33 cellular contexts compared by ENCODE assay signal in genomic region chr18:24333116-24333515, GRCh38.
"Had no signal": no experiment of that assay in that cellular context is flagged by ENCODE, and none has a peak within 500 bp of the region (broad histone marks: within the 10 kb centered on the region; RNA-seq: fewer than 3 reads in every experiment).

No MANE protein-coding gene starts in this region.

- H3K36me3 Mint-ChIP-seq: activated CD8-positive, alpha-beta memory T cell treated with anti-CD3 and anti-CD28 coated beads, Interleukin-2, amount 10 ng/mL, durations not matched to agents 7 days and 5 days had no signal

- H3K27ac Mint-ChIP-seq: activated B cell treated with CpG ODN at 0.5 μM for 24 hours; activated CD4-positive, alpha-beta memory T cell treated with anti-CD3 and anti-CD28 coated beads, Interleukin-2, amount 10 ng/mL, durations not matched to agents 7 days and 5 days; activated CD8-positive, alpha-beta memory T cell treated with anti-CD3 and anti-CD28 coated beads, Interleukin-2, amount 10 ng/mL, durations not matched to agents 7 days and 5 days; activated naive CD8-positive, alpha-beta T cell treated with anti-CD3 and anti-CD28 coated beads for 36 hours; activated T-helper 17 cell treated with anti-CD3 and anti-CD28 coated beads, Interleukin-2, amount 50 U/mL, for 72 hours had no signal

- H3K27ac ChIP-seq: cardiac muscle cell, KMS-11, RWPE1, VCaP had no signal

- H3K27me3 Mint-ChIP-seq: activated B cell treated with CpG ODN at 0.5 μM for 24 hours; activated naive CD8-positive, alpha-beta T cell treated with anti-CD3 and anti-CD28 coated beads for 36 hours; activated T-helper 17 cell treated with anti-CD3 and anti-CD28 coated beads, Interleukin-2, amount 50 U/mL, for 72 hours had no signal

- H3K9me3 Mint-ChIP-seq: activated CD4-positive, alpha-beta memory T cell treated with anti-CD3 and anti-CD28 coated beads, Interleukin-2, amount 10 ng/mL, durations not matched to agents 7 days and 5 days; activated naive CD8-positive, alpha-beta T cell treated with anti-CD3 and anti-CD28 coated beads for 36 hours; activated T-helper 17 cell treated with anti-CD3 and anti-CD28 coated beads, Interleukin-2, amount 50 U/mL, for 72 hours had no signal

- H3K36me3 ChIP-seq: cardiac muscle cell had no signal

- DNase-seq: activated B cell treated with CpG ODN at 0.5 μM for 24 hours; activated CD4-positive, alpha-beta memory T cell treated with anti-CD3 and anti-CD28 coated beads, Interleukin-2, amount 10 ng/mL, durations not matched to agents 7 days and 5 days; activated CD4-positive, alpha-beta T cell treated with anti-CD3 and anti-CD28 coated beads for 48 hours; activated CD4-positive, CD25-positive, alpha-beta regulatory T cell treated with anti-CD3 and anti-CD28 coated beads, Interleukin-2, amount 50 U/mL, for 72 hours; activated CD8-positive, alpha-beta memory T cell treated with anti-CD3 and anti-CD28 coated beads for 24 hours; activated CD8-positive, alpha-beta memory T cell treated with anti-CD3 and anti-CD28 coated beads, Interleukin-2, amount 10 ng/mL, durations not matched to agents 7 days and 5 days; activated CD8-positive, alpha-beta memory T cell treated with anti-CD3 and anti-CD28 coated beads, Interleukin-2, amount 50 U/mL, for 48 hours; activated effector memory CD4-positive, alpha-beta T cell treated with anti-CD3 and anti-CD28 coated beads, Interleukin-2, amount 50 U/mL, for 16 hours; activated naive CD4-positive, alpha-beta T cell; activated naive CD4-positive, alpha-beta T cell treated with anti-CD3 and anti-CD28 coated beads, Interleukin-2, amount 50 U/mL, for 16 hours; activated naive CD8-positive, alpha-beta T cell treated with anti-CD3 and anti-CD28 coated beads for 36 hours; activated T-cell treated with anti-CD3 and anti-CD28 coated beads, Interleukin-2, amount 50 U/mL, for 48 hours; amniotic stem cell; aorta; MM.1S; MV-4-11; NCI-H1092; NCI-H1436 treated with DMSO at 0.1 percent for 48 hours; NCI-H1694 treated with DMSO at 0.1 percent for 48 hours; NCI-H2029; NCI-H345; NCI-H524 treated with DMSO at 0.1 percent for 48 hours; Right ventricle myocardium superior; SW 1271; T-helper 1 cell; T-helper 2 cell; T-helper 9 cell had no signal

- H3K27me3 ChIP-seq: cardiac muscle cell had no signal

- H3K4me2 ChIP-seq: KMS-11 had no signal

- H3K9ac ChIP-seq: KMS-11 had no signal

- H3K4me3 ChIP-seq: cardiac muscle cell had no signal

- ATAC-seq: activated CD8-positive, alpha-beta memory T cell treated with anti-CD3 and anti-CD28 coated beads, Interleukin-2, amount 10 ng/mL, durations not matched to agents 7 days and 5 days; activated T-helper 17 cell treated with anti-CD3 and anti-CD28 coated beads, Interleukin-2, amount 50 U/mL, for 72 hours; Panc1 had no signal

- H3K4me3 Mint-ChIP-seq: activated B cell treated with CpG ODN at 0.5 μM for 24 hours; activated CD4-positive, alpha-beta memory T cell treated with anti-CD3 and anti-CD28 coated beads, Interleukin-2, amount 10 ng/mL, durations not matched to agents 7 days and 5 days; activated CD8-positive, alpha-beta memory T cell treated with anti-CD3 and anti-CD28 coated beads, Interleukin-2, amount 10 ng/mL, durations not matched to agents 7 days and 5 days; activated naive CD8-positive, alpha-beta T cell treated with anti-CD3 and anti-CD28 coated beads for 36 hours; activated T-helper 17 cell treated with anti-CD3 and anti-CD28 coated beads, Interleukin-2, amount 50 U/mL, for 72 hours had no signal

- H3K4me1 Mint-ChIP-seq: activated B cell treated with CpG ODN at 0.5 μM for 24 hours; activated CD4-positive, alpha-beta memory T cell treated with anti-CD3 and anti-CD28 coated beads, Interleukin-2, amount 10 ng/mL, durations not matched to agents 7 days and 5 days; activated CD8-positive, alpha-beta memory T cell treated with anti-CD3 and anti-CD28 coated beads, Interleukin-2, amount 10 ng/mL, durations not matched to agents 7 days and 5 days; activated naive CD8-positive, alpha-beta T cell treated with anti-CD3 and anti-CD28 coated beads for 36 hours; activated T-helper 17 cell treated with anti-CD3 and anti-CD28 coated beads, Interleukin-2, amount 50 U/mL, for 72 hours had no signal
